In the genomic region with DNA sequence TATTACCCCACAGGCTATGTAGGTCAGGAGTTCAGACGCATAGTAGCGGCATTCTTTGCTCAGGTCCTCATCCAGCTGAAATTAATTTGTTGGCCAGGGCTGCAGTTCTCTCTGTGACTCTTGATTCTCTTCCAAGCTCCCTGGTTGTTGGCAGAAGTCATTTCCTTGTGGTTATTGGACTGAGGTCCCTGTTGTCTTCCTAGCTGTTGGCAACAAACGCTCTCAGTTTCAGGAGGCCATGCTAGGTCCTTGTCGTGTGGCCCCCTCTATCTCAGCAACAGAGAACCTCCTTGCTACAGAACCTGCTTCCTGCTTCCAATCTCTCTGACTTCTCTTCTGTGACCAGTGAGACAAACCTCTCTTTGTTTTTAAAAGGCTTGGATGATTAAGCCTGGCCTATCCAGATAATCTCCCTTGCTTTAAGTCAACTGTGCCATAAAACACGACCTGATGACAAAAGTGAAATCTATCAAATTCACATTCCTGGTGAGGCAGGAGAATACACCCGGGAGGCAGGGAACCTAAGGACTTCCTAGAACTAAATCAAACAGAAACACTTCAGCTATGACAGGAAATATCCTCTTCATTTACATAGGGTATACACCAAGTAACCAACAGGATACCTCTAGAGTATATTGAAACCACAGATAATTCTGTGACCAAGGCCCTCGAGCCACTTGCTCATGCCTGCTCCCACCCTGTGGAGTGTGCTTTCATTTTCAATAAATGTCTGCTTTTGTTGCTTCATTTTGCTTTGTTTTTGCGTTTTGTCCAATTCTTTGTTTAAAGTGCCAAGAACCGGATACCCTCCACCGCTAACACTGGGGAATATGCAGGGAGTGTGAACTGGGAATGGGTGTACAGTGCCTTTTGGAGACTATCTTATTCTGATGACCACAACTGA, we compare ENCODE assay signal across 15 cellular contexts.
A peak's percentile ranks its signal among the peaks of the same experiment; 100 is the strongest.
DNase-seq lines count a peak whose midpoint lies in the region; ATAC-seq lines count a peak whose summit lies in the region.
"Had no signal": no experiment of that assay in that cellular context is flagged by ENCODE, and none has a peak within 500 bp of the region (broad histone marks: within the 10 kb centered on the region; RNA-seq: fewer than 3 reads in every experiment).

No MANE protein-coding gene starts in this region.

- no peak overlapping the region for H3K4me3 Mint-ChIP-seq in T-helper 2 cell treated with Interferon-gamma antibody and Interleukin-4, amounts not matched to agents 5 μg/mL and 100 μg/mL, for 36 hours
- H3K4me3 Mint-ChIP-seq: neural crest cell had no signal

- no peaks in the 10 kb centered on the region for H3K4me1 Mint-ChIP-seq in T-helper 2 cell treated with Interferon-gamma antibody and Interleukin-4, amounts not matched to agents 5 μg/mL and 100 μg/mL, for 36 hours (ENCODE audit: low read depth)

- peaks cover 11% of the 10 kb centered on the region for H3K9me3 Mint-ChIP-seq in T-helper 2 cell treated with Interferon-gamma antibody and Interleukin-4, amounts not matched to agents 5 μg/mL and 100 μg/mL, for 36 hours

- no peak overlapping the region for H3K27ac Mint-ChIP-seq in T-helper 2 cell treated with Interferon-gamma antibody and Interleukin-4, amounts not matched to agents 5 μg/mL and 100 μg/mL, for 36 hours

- no peaks in the 10 kb centered on the region for H3K27me3 Mint-ChIP-seq in T-helper 2 cell treated with Interferon-gamma antibody and Interleukin-4, amounts not matched to agents 5 μg/mL and 100 μg/mL, for 36 hours (ENCODE audit: low read depth)

- peak; percentile 94 for ATAC-seq in left ventricle myocardium superior
- ATAC-seq in GM21717 (IDR thresholded peaks at IDR 0.05; ENCODE audit: unreplicated experiment), result no peak
- ATAC-seq: A549 had no signal

- intact Hi-C loops in left ventricle myocardium superior (cut with micrococcal nuclease), result no loop called here

- H3K27ac ChIP-seq in substantia nigra (ENCODE audit: low read depth, low read length, poor library complexity, severe bottlenecking), result peak overlapping the region; percentile 13
- H3K27ac ChIP-seq: A549, ascending aorta, SJSA1 had no signal

- H3K36me3 Mint-ChIP-seq in T-helper 2 cell treated with Interferon-gamma antibody and Interleukin-4, amounts not matched to agents 5 μg/mL and 100 μg/mL, for 36 hours (ENCODE audit: low read depth), result no peaks in the 10 kb centered on the region

- DNase-seq in NCI-H510A treated with DMSO at 0.1 percent for 48 hours (lab: John Stamatoyannopoulos, UW) (peak; percentile 20), NCI-H510A (lab: John Stamatoyannopoulos, UW) (no peak), amniotic epithelial cell (ENCODE audit: low read depth) (peak; percentile 36), left ventricle myocardium superior (peak; percentile 24), substantia nigra (lab: John Stamatoyannopoulos, UW) (peak in 18 of 49 donors; percentile 1 to 61 (median 12))
- no peak for DNase-seq in T-helper 2 cell treated with Interferon-gamma antibody and Interleukin-4, amounts not matched to agents 5 μg/mL and 100 μg/mL, for 36 hours (ENCODE audit: low spot score)
- DNase-seq in activated CD4-positive, alpha-beta T cell treated with anti-CD3 and anti-CD28 coated beads for 4 hours, result no peak
- DNase-seq: activated CD4-positive, alpha-beta T cell treated with anti-CD3 and anti-CD28 coated beads, Interleukin-2, amount 50 U/mL, for 4 hours; glutamatergic neuron; NCI-H146 had no signal

Comparison
In these comparisons a context has a peak if more than half of its experiments do, and no peak if none do; other contexts are left out.
1. DNase-seq: peak in NCI-H510A treated with DMSO at 0.1 percent for 48 hours (single experiment), amniotic epithelial cell (single experiment) and left ventricle myocardium superior (single experiment); none in NCI-H510A (single experiment), T-helper 2 cell treated with Interferon-gamma antibody and Interleukin-4, amounts not matched to agents 5 μg/mL and 100 μg/mL, for 36 hours (single experiment) and activated CD4-positive, alpha-beta T cell treated with anti-CD3 and anti-CD28 coated beads for 4 hours (0 of 2).